In the genomic region with DNA sequence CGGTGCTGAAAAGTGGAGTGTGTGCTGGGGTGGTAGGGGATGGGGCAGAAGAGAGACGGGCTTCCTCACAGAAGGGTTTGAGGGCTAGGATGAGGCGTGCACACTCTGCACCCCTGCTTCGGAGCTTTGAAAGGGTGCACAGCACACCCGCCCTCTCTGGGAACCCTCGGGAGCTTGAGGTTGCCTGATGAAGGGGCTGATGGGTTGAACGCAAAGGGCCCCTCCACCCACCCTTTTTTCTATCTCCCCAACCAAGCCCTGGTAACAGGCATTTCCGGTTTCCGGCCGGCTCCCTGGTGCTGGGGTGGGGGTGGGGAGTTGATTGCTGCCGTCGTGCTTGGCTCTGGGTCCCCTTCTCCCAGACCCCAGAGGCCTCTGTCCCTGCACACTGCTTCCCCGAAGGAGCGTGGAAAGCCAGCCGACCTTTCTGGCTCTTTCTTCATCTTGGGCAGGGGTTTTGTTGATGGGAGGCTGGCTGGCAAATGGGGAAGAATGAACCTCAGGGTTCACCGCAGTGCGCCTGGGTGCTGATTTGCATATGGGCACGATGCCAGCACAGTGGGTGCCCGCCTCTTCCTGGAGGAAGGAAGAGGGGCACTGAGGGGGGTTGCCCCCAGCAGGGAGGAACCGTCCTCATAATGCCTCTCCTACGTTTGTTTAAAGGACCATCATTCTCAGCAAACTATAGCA, we compare ENCODE assay signal across 8 cellular contexts.
DNase-seq lines count a peak whose midpoint lies in the region; ATAC-seq and TF ChIP-seq lines count a peak whose summit lies in the region.

No MANE protein-coding gene starts in this region.

- H3K9me3 ChIP-seq in SK-N-MC (ENCODE audit: low read depth, low read length) (no peaks in the 10 kb centered on the region), iPS-18a (ENCODE audit: control insufficient read depth, low read depth, low read length) (no peaks in the 10 kb centered on the region)

- peak; percentile 69 for DNase-seq in GM13977 (ENCODE audit: low spot score)
- DNase-seq in SK-N-MC (ENCODE audit: low read depth, low spot score), result peak; percentile 93
- peak; percentile 51 to 63 for DNase-seq in stimulated activated CD4-positive, alpha-beta T cell treated with anti-CD3 and anti-CD28 coated beads, Interleukin-1b, Interleukin-23, amount 100 ng/mL, for 1 hour (ENCODE audit: low read depth in 2 of 2)

- H3K9ac ChIP-seq in SK-N-MC (ENCODE audit: insufficient read length) (peak overlapping the region; percentile 85), iPS-18a (ENCODE audit: low read length) (peak overlapping the region; percentile 22)

- H3K36me3 Mint-ChIP-seq in activated naive CD4-positive, alpha-beta T cell treated with anti-CD3 and anti-CD28 coated beads, Interleukin-2, amount 50 U/mL, for 24 hours, result peaks cover 4% of the 10 kb centered on the region

- H3K36me3 ChIP-seq in SK-N-MC (ENCODE audit: insufficient read depth, low read length) (no peaks in the 10 kb centered on the region), iPS-18a (ENCODE audit: control insufficient read depth, low read depth, low read length) (no peaks in the 10 kb centered on the region)

- H3K27ac ChIP-seq in SK-N-MC, result peak overlapping the region; percentile 100
- H3K27ac ChIP-seq in iPS-18a (ENCODE audit: low read length), result no peak overlapping the region

- H3K4me1 Mint-ChIP-seq in activated naive CD4-positive, alpha-beta T cell treated with anti-CD3 and anti-CD28 coated beads, Interleukin-2, amount 50 U/mL, for 24 hours, result peaks cover 65% of the 10 kb centered on the region

- no peaks in the 10 kb centered on the region for H3K27me3 Mint-ChIP-seq in activated naive CD4-positive, alpha-beta T cell treated with anti-CD3 and anti-CD28 coated beads, Interleukin-2, amount 50 U/mL, for 24 hours

- no peak for TF ChIP-seq CTCF in GM13977 (IDR thresholded peaks at IDR 0.05; ENCODE audit: extremely low read depth, insufficient read depth, missing control alignments)

- no peaks in the 10 kb centered on the region for H3K9me3 Mint-ChIP-seq in activated naive CD4-positive, alpha-beta T cell treated with anti-CD3 and anti-CD28 coated beads, Interleukin-2, amount 50 U/mL, for 24 hours

- H3K27me3 ChIP-seq in iPS-18a (ENCODE audit: control insufficient read depth, insufficient read depth, low read length), result no peaks in the 10 kb centered on the region

- peaks cover 11% of the 10 kb centered on the region for H3K4me1 ChIP-seq in iPS-18a (ENCODE audit: control insufficient read depth, low read depth, low read length)

- in situ Hi-C loops in GM13977 (cut with MboI; ENCODE audit: low pct_unique_long_range_greater_than_20kb, low sequenced_read_pairs, unreplicated experiment), result no loop called here

- ATAC-seq in HG03439 (IDR thresholded peaks at IDR 0.05; ENCODE audit: unreplicated experiment) (peak; percentile 49), HG03175 (IDR thresholded peaks at IDR 0.05; ENCODE audit: unreplicated experiment) (no peak), HG03457 (IDR thresholded peaks at IDR 0.05; ENCODE audit: unreplicated experiment) (no peak)

- H3K4me3 ChIP-seq in SK-N-MC, result peak overlapping the region; percentile 88
- peak overlapping the region; percentile 27 for H3K4me3 ChIP-seq in iPS-18a (ENCODE audit: low read length)

- peak overlapping the region; percentile 98 for H3K27ac Mint-ChIP-seq in activated naive CD4-positive, alpha-beta T cell treated with anti-CD3 and anti-CD28 coated beads, Interleukin-2, amount 50 U/mL, for 24 hours

- peak overlapping the region; percentile 93 for H3K4me3 Mint-ChIP-seq in activated naive CD4-positive, alpha-beta T cell treated with anti-CD3 and anti-CD28 coated beads, Interleukin-2, amount 50 U/mL, for 24 hours
